In the genomic region with DNA sequence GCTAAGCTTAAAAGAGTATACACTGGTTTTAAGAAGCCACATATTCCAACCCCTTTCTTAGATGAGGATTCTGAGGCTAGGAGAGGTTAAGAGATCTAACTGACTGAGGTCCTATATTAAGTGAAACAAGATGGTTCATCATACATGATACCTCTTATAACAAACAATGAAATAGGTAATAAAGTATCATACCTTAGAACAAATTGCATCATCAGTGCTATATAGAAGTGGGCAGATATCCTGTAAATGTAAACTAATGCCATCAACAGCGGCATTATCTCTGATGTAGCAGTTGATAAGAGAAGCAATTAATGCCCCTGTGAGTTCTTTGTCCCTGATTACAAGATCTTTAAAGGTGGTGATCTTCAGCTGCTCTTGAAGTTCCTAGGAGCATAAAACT, we compare ENCODE assay signal across 28 cellular contexts.
"Had no signal": no experiment of that assay in that cellular context is flagged by ENCODE, and none has a peak within 500 bp of the region (broad histone marks: within the 10 kb centered on the region; RNA-seq: fewer than 3 reads in every experiment).

No MANE protein-coding gene starts in this region.

- H3K4me2 ChIP-seq: neural progenitor cell had no signal

- H3K4me3 Mint-ChIP-seq: natural killer cell; nephron; neural progenitor cell; stimulated activated effector memory CD8-positive, alpha-beta T cell treated with anti-CD3 and anti-CD28 coated beads, Interleukin-12 subunit alpha, Interleukin-12 subunit beta, amount 100 ng/mL, for 72 hours; stimulated activated naive B cell treated with anti-CD40 and anti-IgM and Interleukin-4, amounts not matched to agents 10 μg/mL and 1 μg/mL and 100 μg/mL, for 72 hours; stimulated activated naive CD8-positive, alpha-beta T cell treated with anti-CD3 and anti-CD28 coated beads, Interleukin-15, Interleukin-2, amounts not matched to agents 100 ng/mL and 50 ng/mL, for 24 hours had no signal

- H3K27ac ChIP-seq: neural progenitor cell, ovary, parathyroid adenoma, psoas muscle, right lobe of liver, sigmoid colon, stomach, thoracic aorta, thyroid gland, tibial nerve, upper lobe of left lung, vagina had no signal

- H3K9me3 ChIP-seq: ovary, psoas muscle, right lobe of liver, sigmoid colon, stomach, thoracic aorta, thyroid gland, tibial nerve, upper lobe of left lung, vagina had no signal

- H3K79me2 ChIP-seq: parathyroid adenoma had no signal

- DNase-seq: natural killer cell; occipital lobe; ovary; posterior cingulate gyrus; psoas muscle; right cardiac atrium; right lobe of liver; sigmoid colon; small intestine; stimulated activated CD4-positive, alpha-beta T cell treated with anti-CD3 and anti-CD28 coated beads, Interleukin-15, amount 100 ng/mL, for 24 hours; stimulated activated CD4-positive, alpha-beta T cell treated with anti-CD3 and anti-CD28 coated beads, Interleukin-2, amount 100 ng/mL, for 24 hours; stimulated activated CD4-positive, alpha-beta T cell treated with anti-CD3 and anti-CD28 coated beads, Interleukin-2, amount 100 ng/mL, for 48 hours; stimulated activated CD4-positive, alpha-beta T cell treated with anti-CD3 and anti-CD28 coated beads, Interleukin-4, amount 100 ng/mL, for 24 hours; stimulated activated naive B cell treated with anti-CD40 and anti-IgM and Interleukin-4, amounts not matched to agents 10 μg/mL and 1 μg/mL and 100 μg/mL, for 72 hours; stimulated activated naive CD4-positive, alpha-beta T cell treated with Interleukin-2 at 50 U/mL for 16 hours; stomach; thyroid gland; trophoblast cell; upper lobe of left lung had no signal

- H3K27me3 Mint-ChIP-seq: progenitor cell of endocrine pancreas; stimulated activated naive B cell treated with anti-CD40 and anti-IgM and Interleukin-4, amounts not matched to agents 10 μg/mL and 1 μg/mL and 100 μg/mL, for 72 hours; stimulated activated naive CD8-positive, alpha-beta T cell treated with anti-CD3 and anti-CD28 coated beads, Interleukin-15, Interleukin-2, amounts not matched to agents 100 ng/mL and 50 ng/mL, for 24 hours had no signal

- H3K9ac ChIP-seq: neural progenitor cell, parathyroid adenoma had no signal

- H2AFZ ChIP-seq: neural progenitor cell, parathyroid adenoma had no signal

- H3K4me3 ChIP-seq: neural progenitor cell, ovary, psoas muscle, right lobe of liver, sigmoid colon, stomach, thoracic aorta, thyroid gland, tibial nerve, upper lobe of left lung, vagina had no signal

- H3K27ac Mint-ChIP-seq: natural killer cell; nephron; neural progenitor cell; progenitor cell of endocrine pancreas; stimulated activated effector memory CD8-positive, alpha-beta T cell treated with anti-CD3 and anti-CD28 coated beads, Interleukin-12 subunit alpha, Interleukin-12 subunit beta, amount 100 ng/mL, for 72 hours; stimulated activated naive CD8-positive, alpha-beta T cell treated with anti-CD3 and anti-CD28 coated beads, Interleukin-15, Interleukin-2, amounts not matched to agents 100 ng/mL and 50 ng/mL, for 24 hours had no signal

- H3K4me1 Mint-ChIP-seq: natural killer cell; nephron; neural progenitor cell; stimulated activated effector memory CD8-positive, alpha-beta T cell treated with anti-CD3 and anti-CD28 coated beads, Interleukin-12 subunit alpha, Interleukin-12 subunit beta, amount 100 ng/mL, for 72 hours had no signal

- H3K36me3 ChIP-seq: ovary had no signal

- H3K9me3 Mint-ChIP-seq: natural killer cell; nephron; neural progenitor cell; stimulated activated effector memory CD8-positive, alpha-beta T cell treated with anti-CD3 and anti-CD28 coated beads, Interleukin-12 subunit alpha, Interleukin-12 subunit beta, amount 100 ng/mL, for 72 hours; stimulated activated naive B cell treated with anti-CD40 and anti-IgM and Interleukin-4, amounts not matched to agents 10 μg/mL and 1 μg/mL and 100 μg/mL, for 72 hours; stimulated activated naive CD8-positive, alpha-beta T cell treated with anti-CD3 and anti-CD28 coated beads, Interleukin-15, Interleukin-2, amounts not matched to agents 100 ng/mL and 50 ng/mL, for 24 hours had no signal

- ATAC-seq: natural killer cell; psoas muscle; right cardiac atrium; right lobe of liver; stimulated activated effector memory CD8-positive, alpha-beta T cell treated with anti-CD3 and anti-CD28 coated beads, Interleukin-12 subunit alpha, Interleukin-12 subunit beta, amount 100 ng/mL, for 72 hours; stimulated activated naive B cell treated with anti-CD40 and anti-IgM and Interleukin-4, amounts not matched to agents 10 μg/mL and 1 μg/mL and 100 μg/mL, for 72 hours had no signal

- H3K4me1 ChIP-seq: neural progenitor cell, parathyroid adenoma, psoas muscle, right lobe of liver, sigmoid colon, stomach, thyroid gland, tibial nerve, upper lobe of left lung, vagina had no signal

- H3K27me3 ChIP-seq: neural progenitor cell, ovary, right lobe of liver, sigmoid colon, stomach, thyroid gland, tibial nerve, upper lobe of left lung, vagina had no signal
